Comparison of ENCODE assay signal across 1 cellular context in the genomic region with DNA sequence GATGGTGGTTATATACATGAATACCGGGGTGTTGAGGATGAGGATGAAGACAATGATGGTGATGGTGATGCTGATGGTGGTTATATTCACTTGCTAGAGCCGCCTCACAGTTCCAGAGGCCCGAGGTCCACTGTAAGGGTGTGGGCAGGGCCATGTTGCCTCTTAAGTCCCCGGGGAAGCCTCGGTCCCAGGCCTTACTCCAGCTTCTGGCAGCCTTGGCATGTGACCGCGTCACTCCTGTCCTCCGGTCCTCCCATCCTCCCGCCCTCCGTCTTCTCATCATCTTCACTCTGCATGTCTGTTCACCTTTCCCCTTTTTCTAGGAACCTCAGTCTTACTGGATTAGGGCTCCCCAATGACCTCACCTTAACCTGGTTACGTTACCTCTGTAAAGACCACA.
TF ChIP-seq lines count a peak whose summit lies in the region.

No MANE protein-coding gene starts in this region.

TF ChIP-seq in K562, 482 proteins besides CTCF, POLR2A, EP300 and RAD21 (continued from another document):
- TF ChIP-seq, protein P1, sequence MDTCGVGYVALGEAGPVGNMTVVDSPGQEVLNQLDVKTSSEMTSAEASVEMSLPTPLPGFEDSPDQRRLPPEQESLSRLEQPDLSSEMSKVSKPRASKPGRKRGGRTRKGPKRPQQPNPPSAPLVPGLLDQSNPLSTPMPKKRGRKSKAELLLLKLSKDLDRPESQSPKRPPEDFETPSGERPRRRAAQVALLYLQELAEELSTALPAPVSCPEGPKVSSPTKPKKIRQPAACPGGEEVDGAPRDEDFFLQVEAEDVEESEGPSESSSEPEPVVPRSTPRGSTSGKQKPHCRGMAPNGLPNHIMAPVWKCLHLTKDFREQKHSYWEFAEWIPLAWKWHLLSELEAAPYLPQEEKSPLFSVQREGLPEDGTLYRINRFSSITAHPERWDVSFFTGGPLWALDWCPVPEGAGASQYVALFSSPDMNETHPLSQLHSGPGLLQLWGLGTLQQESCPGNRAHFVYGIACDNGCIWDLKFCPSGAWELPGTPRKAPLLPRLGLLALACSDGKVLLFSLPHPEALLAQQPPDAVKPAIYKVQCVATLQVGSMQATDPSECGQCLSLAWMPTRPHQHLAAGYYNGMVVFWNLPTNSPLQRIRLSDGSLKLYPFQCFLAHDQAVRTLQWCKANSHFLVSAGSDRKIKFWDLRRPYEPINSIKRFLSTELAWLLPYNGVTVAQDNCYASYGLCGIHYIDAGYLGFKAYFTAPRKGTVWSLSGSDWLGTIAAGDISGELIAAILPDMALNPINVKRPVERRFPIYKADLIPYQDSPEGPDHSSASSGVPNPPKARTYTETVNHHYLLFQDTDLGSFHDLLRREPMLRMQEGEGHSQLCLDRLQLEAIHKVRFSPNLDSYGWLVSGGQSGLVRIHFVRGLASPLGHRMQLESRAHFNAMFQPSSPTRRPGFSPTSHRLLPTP (IDR thresholded peaks at IDR 0.05; ENCODE audit: borderline replicate concordance, extremely low read depth, insufficient read length), result no peak
